19 cellular contexts compared by ENCODE assay signal in genomic region chr11:79536155-79536917, GRCh38.
"Had no signal": no experiment of that assay in that cellular context is flagged by ENCODE, and none has a peak within 500 bp of the region (broad histone marks: within the 10 kb centered on the region; RNA-seq: fewer than 3 reads in every experiment).

No MANE protein-coding gene starts in this region.

- H3K27ac ChIP-seq: lower lobe of right lung, upper lobe of left lung had no signal

- H3K36me3 ChIP-seq: lower lobe of right lung, upper lobe of left lung had no signal

- H3K27me3 Mint-ChIP-seq: activated naive CD8-positive, alpha-beta T cell treated with anti-CD3 and anti-CD28 coated beads, Interleukin-2, amount 10 ng/mL, durations not matched to agents 7 days and 5 days had no signal

- H3K4me3 Mint-ChIP-seq: activated naive CD4-positive, alpha-beta T cell treated with anti-CD3 and anti-CD28 coated beads for 36 hours; activated naive CD8-positive, alpha-beta T cell treated with anti-CD3 and anti-CD28 coated beads, Interleukin-2, amount 10 ng/mL, durations not matched to agents 7 days and 5 days; activated T-cell treated with anti-CD3 and anti-CD28 coated beads, Interleukin-2, amount 50 U/mL, for 4 hours; endodermal cell; naive thymus-derived CD4-positive, alpha-beta T cell; T-helper 1 cell treated with Interleukin-12 subunit alpha and Interleukin-12 subunit beta and Interleukin-4 antibody, amounts not matched to agents 30 μg/mL and 1 μg/mL, for 36 hours had no signal

- H3K27ac Mint-ChIP-seq: activated naive CD4-positive, alpha-beta T cell treated with anti-CD3 and anti-CD28 coated beads for 36 hours; activated naive CD8-positive, alpha-beta T cell treated with anti-CD3 and anti-CD28 coated beads, Interleukin-2, amount 10 ng/mL, durations not matched to agents 7 days and 5 days; endodermal cell; progenitor cell of endocrine pancreas; T-helper 1 cell treated with Interleukin-12 subunit alpha and Interleukin-12 subunit beta and Interleukin-4 antibody, amounts not matched to agents 30 μg/mL and 1 μg/mL, for 36 hours had no signal

- H3K9me3 Mint-ChIP-seq: activated naive CD8-positive, alpha-beta T cell treated with anti-CD3 and anti-CD28 coated beads, Interleukin-2, amount 10 ng/mL, durations not matched to agents 7 days and 5 days; endodermal cell had no signal

- H3K4me3 ChIP-seq: lower lobe of right lung, upper lobe of left lung had no signal

- H3K4me1 ChIP-seq: lower lobe of right lung, upper lobe of left lung had no signal

- H3K4me1 Mint-ChIP-seq: activated naive CD8-positive, alpha-beta T cell treated with anti-CD3 and anti-CD28 coated beads, Interleukin-2, amount 10 ng/mL, durations not matched to agents 7 days and 5 days; endodermal cell had no signal

- H3K36me3 Mint-ChIP-seq: activated naive CD8-positive, alpha-beta T cell treated with anti-CD3 and anti-CD28 coated beads, Interleukin-2, amount 10 ng/mL, durations not matched to agents 7 days and 5 days; naive thymus-derived CD4-positive, alpha-beta T cell had no signal

- H3K9me3 ChIP-seq: lower lobe of right lung, upper lobe of left lung had no signal

- ATAC-seq: activated T-cell treated with anti-CD3 and anti-CD28 coated beads, Interleukin-2, amount 50 U/mL, for 4 hours; left colon; lower lobe of right lung; naive thymus-derived CD4-positive, alpha-beta T cell; stimulated activated naive CD8-positive, alpha-beta T cell treated with anti-CD3 and anti-CD28 coated beads, Interleukin-15, Interleukin-2, amounts not matched to agents 100 U/mL and 50 U/mL, for 24 hours had no signal

- DNase-seq: activated CD4-positive, alpha-beta T cell treated with anti-CD3 and anti-CD28 coated beads for 4 hours; activated CD4-positive, alpha-beta T cell treated with anti-CD3 and anti-CD28 coated beads, Interleukin-2, amount 50 U/mL, for 48 hours; activated CD4-positive, CD25-positive, alpha-beta regulatory T cell; activated CD8-positive, alpha-beta memory T cell treated with anti-CD3 and anti-CD28 coated beads, Interleukin-2, amount 50 U/mL, for 48 hours; activated effector memory CD4-positive, alpha-beta T cell treated with Interleukin-2 at 50 U/mL for 16 hours; activated naive CD4-positive, alpha-beta T cell treated with anti-CD3 and anti-CD28 coated beads for 36 hours; activated naive CD8-positive, alpha-beta T cell treated with anti-CD3 and anti-CD28 coated beads, Interleukin-2, amount 10 ng/mL, durations not matched to agents 7 days and 5 days; activated T-cell treated with anti-CD3 and anti-CD28 coated beads, Interleukin-2, amount 50 U/mL, for 4 hours; amniotic stem cell; cortex of kidney; endodermal cell; left colon; lower lobe of right lung; naive thymus-derived CD4-positive, alpha-beta T cell; stimulated activated CD4-positive, alpha-beta T cell treated with anti-CD3 and anti-CD28 coated beads, Interleukin-4, amount 100 ng/mL, for 24 hours; stimulated activated naive CD8-positive, alpha-beta T cell treated with anti-CD3 and anti-CD28 coated beads, Interleukin-15, Interleukin-2, amounts not matched to agents 100 U/mL and 50 U/mL, for 24 hours; upper lobe of left lung had no signal

- H3K27me3 ChIP-seq: upper lobe of left lung had no signal
